Comparison of ENCODE assay signal across 1 cellular context in the genomic region with DNA sequence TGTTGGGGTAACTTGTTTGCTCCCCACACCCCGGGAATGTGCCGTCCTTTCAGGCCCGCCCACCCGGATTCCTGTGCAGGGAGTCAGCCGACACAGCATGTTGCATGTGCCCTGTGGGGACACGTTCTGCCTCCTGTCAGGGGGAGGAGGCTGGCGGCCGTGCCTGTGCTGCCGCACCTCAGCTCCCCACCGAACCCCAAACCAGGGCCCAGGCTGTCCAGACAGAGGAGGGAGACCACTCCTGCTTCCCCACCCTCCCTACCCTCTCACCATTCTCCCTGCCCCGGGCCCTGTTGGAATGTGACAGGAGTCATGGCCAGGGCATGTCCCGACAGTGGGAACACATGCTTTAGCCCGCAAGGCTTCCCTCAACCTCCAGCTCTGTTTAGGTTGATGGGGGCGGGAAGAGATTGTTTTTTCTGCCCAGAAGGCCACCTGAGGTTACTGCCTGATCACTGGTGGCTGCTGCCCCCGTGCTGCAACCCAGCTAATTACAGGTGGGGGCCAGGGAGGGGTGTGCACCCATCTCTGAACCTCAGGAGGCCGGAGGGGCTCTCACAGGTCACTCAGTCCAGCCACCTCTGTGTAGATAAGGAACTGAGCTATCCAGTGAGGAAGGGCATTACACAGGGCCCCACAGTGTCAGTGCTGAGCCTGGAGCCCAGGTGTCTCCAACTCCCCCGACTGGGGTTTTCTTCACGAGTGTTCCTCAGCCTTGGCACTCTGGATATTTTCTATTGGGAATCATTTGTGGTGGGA.
TF ChIP-seq lines count a peak whose summit lies in the region.

No MANE protein-coding gene starts in this region.

TF ChIP-seq in HepG2, 621 proteins besides CTCF, POLR2A, EP300 and RAD21 (continued from another document and continues in another):
- TF ChIP-seq MAF1 (CRISPR knock-in tag; IDR thresholded peaks at IDR 0.05; ENCODE audit: borderline replicate concordance): no peak
- no peak for TF ChIP-seq ZC3H13 (CRISPR knock-in tag; IDR thresholded peaks at IDR 0.05)
- no peak for TF ChIP-seq AKNA (CRISPR knock-in tag; IDR thresholded peaks at IDR 0.05; ENCODE audit: borderline replicate concordance)
- no peak for TF ChIP-seq SUZ12 (IDR thresholded peaks at IDR 0.05; ENCODE audit: low read depth, low read length)
- TF ChIP-seq, protein P1, sequence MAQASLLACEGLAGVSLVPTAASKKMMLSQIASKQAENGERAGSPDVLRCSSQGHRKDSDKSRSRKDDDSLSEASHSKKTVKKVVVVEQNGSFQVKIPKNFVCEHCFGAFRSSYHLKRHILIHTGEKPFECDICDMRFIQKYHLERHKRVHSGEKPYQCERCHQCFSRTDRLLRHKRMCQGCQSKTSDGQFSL (CRISPR knock-in tag; IDR thresholded peaks at IDR 0.05): 0 out of 2 replicates have a peak, but pooled peaks have one; percentile 35
- no peak for TF ChIP-seq FOXP1 (IDR thresholded peaks at IDR 0.05)
- TF ChIP-seq FOXP1 (CRISPR knock-in tag; IDR thresholded peaks at IDR 0.05): no peak
- TF ChIP-seq, protein P2, sequence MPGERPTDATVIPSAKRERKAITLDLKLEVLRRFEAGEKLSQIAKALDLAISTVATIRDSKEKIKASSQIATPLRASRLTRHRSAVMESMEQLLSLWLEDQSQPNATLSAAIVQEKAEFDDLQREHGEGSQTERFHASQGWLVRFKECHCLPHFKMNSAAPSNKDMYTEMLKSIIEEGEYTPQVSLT (CRISPR knock-in tag; IDR thresholded peaks at IDR 0.05; ENCODE audit: borderline replicate concordance, low read depth): no peak
- no peak for TF ChIP-seq AKAP8 (CRISPR knock-in tag; IDR thresholded peaks at IDR 0.05)
- TF ChIP-seq ZNF883 (CRISPR knock-in tag; IDR thresholded peaks at IDR 0.05; ENCODE audit: not compliant biosample characterization): no peak
- TF ChIP-seq DR1 (CRISPR knock-in tag; IDR thresholded peaks at IDR 0.05): no peak
- TF ChIP-seq KMT2B (CRISPR knock-in tag; IDR thresholded peaks at IDR 0.05): no peak
- TF ChIP-seq PRPF4 (IDR thresholded peaks at IDR 0.05; ENCODE audit: low read depth, low read length, poor library complexity, severe bottlenecking): no peak
- no peak for TF ChIP-seq ZSCAN20 (CRISPR knock-in tag; IDR thresholded peaks at IDR 0.05; ENCODE audit: borderline replicate concordance)
- TF ChIP-seq ZNF720 (CRISPR knock-in tag; IDR thresholded peaks at IDR 0.05): no peak
- peak; percentile 88; the same call in 1 of the 2 replicates for TF ChIP-seq ZNF839 (CRISPR knock-in tag; IDR thresholded peaks at IDR 0.05; ENCODE audit: borderline replicate concordance)
- TF ChIP-seq ZNF30 (CRISPR knock-in tag; IDR thresholded peaks at IDR 0.05): no peak
- TF ChIP-seq KAT8 (CRISPR knock-in tag; IDR thresholded peaks at IDR 0.05): peak; percentile 53; the same call in 1 of the 2 replicates
- TF ChIP-seq HMGA1 (CRISPR knock-in tag; conservative IDR thresholded peaks at IDR 0.05): no peak
- TF ChIP-seq ZNF430 (CRISPR knock-in tag; IDR thresholded peaks at IDR 0.05): peak; percentile 26; the same call in 1 of the 2 replicates
- TF ChIP-seq RFXANK (CRISPR knock-in tag; IDR thresholded peaks at IDR 0.05): no peak
- TF ChIP-seq YY1 (IDR thresholded peaks at IDR 0.05; ENCODE audit: insufficient read depth, insufficient replicate concordance, low read depth, low read length): no peak
- TF ChIP-seq SRF (IDR thresholded peaks at IDR 0.05; ENCODE audit: low read depth, low read length): no peak
- TF ChIP-seq HES4 (CRISPR knock-in tag; IDR thresholded peaks at IDR 0.05; ENCODE audit: borderline replicate concordance): no peak
- TF ChIP-seq ZNF670 (CRISPR knock-in tag; IDR thresholded peaks at IDR 0.05; ENCODE audit: borderline replicate concordance): no peak
- TF ChIP-seq HMG20A (CRISPR knock-in tag; IDR thresholded peaks at IDR 0.05; ENCODE audit: borderline replicate concordance): no peak
- TF ChIP-seq TMF1 (CRISPR knock-in tag; IDR thresholded peaks at IDR 0.05; ENCODE audit: low read depth): no peak
- no peak for TF ChIP-seq ZNF180 (CRISPR knock-in tag; IDR thresholded peaks at IDR 0.05; ENCODE audit: borderline replicate concordance, low read depth)
- no peak for TF ChIP-seq NCOA5 (CRISPR knock-in tag; IDR thresholded peaks at IDR 0.05)
- no peak for TF ChIP-seq HNRNPH1 (optimal IDR thresholded peaks at IDR 0.05; ENCODE audit: low read depth, low read length)
- no peak for TF ChIP-seq ZNF556 (CRISPR knock-in tag; IDR thresholded peaks at IDR 0.05; ENCODE audit: borderline replicate concordance)
- TF ChIP-seq, protein P3, sequence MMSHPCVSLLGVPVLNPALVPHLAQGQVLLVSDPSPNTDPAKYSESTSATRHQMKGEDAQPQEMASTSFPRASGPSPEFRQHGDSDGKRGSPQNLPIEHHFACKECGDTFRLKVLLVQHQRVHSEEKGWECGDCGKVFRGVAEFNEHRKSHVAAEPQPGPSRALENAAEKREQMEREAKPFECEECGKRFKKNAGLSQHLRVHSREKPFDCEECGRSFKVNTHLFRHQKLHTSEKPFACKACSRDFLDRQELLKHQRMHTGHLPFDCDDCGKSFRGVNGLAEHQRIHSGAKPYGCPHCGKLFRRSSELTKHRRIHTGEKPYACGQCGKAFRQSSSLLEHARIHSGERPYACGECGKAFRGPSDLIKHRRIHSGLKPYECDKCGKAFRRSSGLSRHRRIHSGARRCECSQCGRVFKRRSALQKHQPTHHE (CRISPR knock-in tag; IDR thresholded peaks at IDR 0.05; ENCODE audit: borderline replicate concordance): peak; percentile 55; the same call in 1 of the 2 replicates
- TF ChIP-seq ZHX1 (CRISPR knock-in tag; IDR thresholded peaks at IDR 0.05; ENCODE audit: low read depth): no peak
- no peak for TF ChIP-seq ZNF431 (CRISPR knock-in tag; IDR thresholded peaks at IDR 0.05; ENCODE audit: borderline replicate concordance, low read depth)
- TF ChIP-seq SNAPC5 (CRISPR knock-in tag; IDR thresholded peaks at IDR 0.05; ENCODE audit: borderline replicate concordance): no peak
- TF ChIP-seq KLF6 (CRISPR knock-in tag; IDR thresholded peaks at IDR 0.05): no peak
- no peak for TF ChIP-seq PLRG1 (conservative IDR thresholded peaks at IDR 0.05)
- TF ChIP-seq PAX8 (CRISPR knock-in tag; IDR thresholded peaks at IDR 0.05; ENCODE audit: borderline replicate concordance): no peak
- no peak for TF ChIP-seq ZFP1 (CRISPR knock-in tag; IDR thresholded peaks at IDR 0.05)
- TF ChIP-seq ZNF672 (CRISPR knock-in tag; IDR thresholded peaks at IDR 0.05): no peak
- 0 out of 2 replicates have a peak, but pooled peaks have one; percentile 61 for TF ChIP-seq ZNF224 (CRISPR knock-in tag; IDR thresholded peaks at IDR 0.05)
- no peak for TF ChIP-seq ZNF468 (CRISPR knock-in tag; IDR thresholded peaks at IDR 0.05)
- TF ChIP-seq DNMT3B (CRISPR knock-in tag; conservative IDR thresholded peaks at IDR 0.05): no peak
- no peak for TF ChIP-seq RBAK (CRISPR knock-in tag; IDR thresholded peaks at IDR 0.05)
- TF ChIP-seq ZNF382 (CRISPR knock-in tag; IDR thresholded peaks at IDR 0.05; ENCODE audit: borderline replicate concordance): no peak
- TF ChIP-seq, protein P4, sequence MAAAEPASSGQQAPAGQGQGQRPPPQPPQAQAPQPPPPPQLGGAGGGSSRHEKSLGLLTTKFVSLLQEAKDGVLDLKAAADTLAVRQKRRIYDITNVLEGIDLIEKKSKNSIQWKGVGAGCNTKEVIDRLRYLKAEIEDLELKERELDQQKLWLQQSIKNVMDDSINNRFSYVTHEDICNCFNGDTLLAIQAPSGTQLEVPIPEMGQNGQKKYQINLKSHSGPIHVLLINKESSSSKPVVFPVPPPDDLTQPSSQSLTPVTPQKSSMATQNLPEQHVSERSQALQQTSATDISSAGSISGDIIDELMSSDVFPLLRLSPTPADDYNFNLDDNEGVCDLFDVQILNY (CRISPR knock-in tag; conservative IDR thresholded peaks at IDR 0.05): no peak
- TF ChIP-seq ZNF564 (CRISPR knock-in tag; IDR thresholded peaks at IDR 0.05): no peak
- TF ChIP-seq ZSCAN22 (CRISPR knock-in tag; IDR thresholded peaks at IDR 0.05): no peak
- TF ChIP-seq TAF15 (IDR thresholded peaks at IDR 0.05; ENCODE audit: low read depth, low read length, poor library complexity, severe bottlenecking): no peak
- no peak for TF ChIP-seq GZF1 (CRISPR knock-in tag; IDR thresholded peaks at IDR 0.05)
- TF ChIP-seq RNF2 (conservative IDR thresholded peaks at IDR 0.05; ENCODE audit: low read depth): no peak
- 0 out of 2 replicates have a peak, but pooled peaks have one; percentile 17 for TF ChIP-seq ZNF263 (CRISPR knock-in tag; IDR thresholded peaks at IDR 0.05)
- TF ChIP-seq, protein P5, sequence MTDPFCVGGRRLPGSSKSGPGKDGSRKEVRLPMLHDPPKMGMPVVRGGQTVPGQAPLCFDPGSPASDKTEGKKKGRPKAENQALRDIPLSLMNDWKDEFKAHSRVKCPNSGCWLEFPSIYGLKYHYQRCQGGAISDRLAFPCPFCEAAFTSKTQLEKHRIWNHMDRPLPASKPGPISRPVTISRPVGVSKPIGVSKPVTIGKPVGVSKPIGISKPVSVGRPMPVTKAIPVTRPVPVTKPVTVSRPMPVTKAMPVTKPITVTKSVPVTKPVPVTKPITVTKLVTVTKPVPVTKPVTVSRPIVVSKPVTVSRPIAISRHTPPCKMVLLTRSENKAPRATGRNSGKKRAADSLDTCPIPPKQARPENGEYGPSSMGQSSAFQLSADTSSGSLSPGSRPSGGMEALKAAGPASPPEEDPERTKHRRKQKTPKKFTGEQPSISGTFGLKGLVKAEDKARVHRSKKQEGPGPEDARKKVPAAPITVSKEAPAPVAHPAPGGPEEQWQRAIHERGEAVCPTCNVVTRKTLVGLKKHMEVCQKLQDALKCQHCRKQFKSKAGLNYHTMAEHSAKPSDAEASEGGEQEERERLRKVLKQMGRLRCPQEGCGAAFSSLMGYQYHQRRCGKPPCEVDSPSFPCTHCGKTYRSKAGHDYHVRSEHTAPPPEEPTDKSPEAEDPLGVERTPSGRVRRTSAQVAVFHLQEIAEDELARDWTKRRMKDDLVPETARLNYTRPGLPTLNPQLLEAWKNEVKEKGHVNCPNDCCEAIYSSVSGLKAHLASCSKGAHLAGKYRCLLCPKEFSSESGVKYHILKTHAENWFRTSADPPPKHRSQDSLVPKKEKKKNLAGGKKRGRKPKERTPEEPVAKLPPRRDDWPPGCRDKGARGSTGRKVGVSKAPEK (CRISPR knock-in tag; IDR thresholded peaks at IDR 0.05; ENCODE audit: borderline replicate concordance): no peak
- TF ChIP-seq NCOA2 (CRISPR knock-in tag; IDR thresholded peaks at IDR 0.05): peak; percentile 36; the same call in 1 of the 2 replicates
- TF ChIP-seq ZNF251 (CRISPR knock-in tag; IDR thresholded peaks at IDR 0.05): no peak
- TF ChIP-seq MTF2 (CRISPR knock-in tag; IDR thresholded peaks at IDR 0.05; ENCODE audit: borderline replicate concordance): no peak
- TF ChIP-seq ZNF234 (CRISPR knock-in tag; conservative IDR thresholded peaks at IDR 0.05): no peak
- TF ChIP-seq ZFP36L2 (CRISPR knock-in tag; IDR thresholded peaks at IDR 0.05): no peak
